ENCODE assay signal across 16 cellular contexts in the genomic region with DNA sequence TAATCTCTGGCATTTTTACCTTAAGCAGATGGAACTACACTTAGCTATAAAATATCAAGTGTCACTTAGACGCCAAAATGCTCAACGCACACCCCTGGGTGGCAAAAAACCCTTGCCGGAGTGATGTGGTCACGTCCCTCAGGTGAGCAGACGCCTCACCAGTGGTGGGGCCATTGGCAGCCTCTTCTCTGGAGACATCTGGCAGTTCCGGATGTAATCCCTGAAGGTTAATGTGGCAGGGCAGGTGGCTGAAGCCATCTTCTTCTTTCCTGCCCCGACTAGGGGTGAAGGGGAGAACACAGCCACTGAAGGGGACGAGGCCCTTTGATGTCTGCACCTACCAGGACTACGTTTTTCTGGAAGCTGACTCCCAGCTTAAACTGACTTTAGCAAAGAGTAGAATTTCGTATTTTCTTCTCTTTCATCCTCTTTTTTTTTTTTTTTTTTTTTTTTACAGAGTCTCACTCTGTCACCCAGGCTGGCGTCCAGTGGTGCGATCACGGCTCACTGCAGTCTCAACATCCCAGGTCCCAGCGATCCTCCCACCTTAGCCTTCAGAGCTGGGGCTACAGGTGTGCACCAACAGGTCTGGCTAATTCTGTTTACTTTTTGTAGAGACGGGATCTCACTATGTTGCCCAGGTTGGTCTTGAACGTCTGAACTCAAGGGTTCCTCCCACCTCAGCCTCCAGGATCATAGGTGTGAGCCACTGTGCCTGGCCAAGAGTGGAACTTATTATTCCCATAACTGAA.
DNase-seq lines count a peak whose midpoint lies in the region; ATAC-seq and TF ChIP-seq lines count a peak whose summit lies in the region.
"Had no signal": no experiment of that assay in that cellular context is flagged by ENCODE, and none has a peak within 500 bp of the region (broad histone marks: within the 10 kb centered on the region; RNA-seq: fewer than 3 reads in every experiment).

No MANE protein-coding gene starts in this region.

- 86% methylated on average over 16 of the region's 16 CpGs for WGBS in suprapubic skin

- peaks cover 2% of the 10 kb centered on the region for H3K27me3 ChIP-seq in suprapubic skin

- no peak for TF ChIP-seq POLR2A in suprapubic skin (IDR thresholded peaks at IDR 0.05)

- peaks cover 13% of the 10 kb centered on the region for H3K4me1 ChIP-seq in suprapubic skin

- TF ChIP-seq CTCF in suprapubic skin (IDR thresholded peaks at IDR 0.05) = no peak

- no peak overlapping the region for H3K4me3 ChIP-seq in suprapubic skin
- H3K4me3 ChIP-seq: GM23338 had no signal

- peak; percentile 58 for DNase-seq in NCI-H2171 (lab: John Stamatoyannopoulos, UW)
- peak; percentile 81 for DNase-seq in NCI-H2171 treated with DMSO at 0.1 percent for 48 hours (lab: John Stamatoyannopoulos, UW)
- DNase-seq in mesenteric fat pad (ENCODE audit: low spot score) = peak; percentile 53
- DNase-seq in suprapubic skin (ENCODE audit: low spot score in 2 of 2) = peak; percentile 46 to 68
- DNase-seq: C1 segment of cervical spinal cord; Calu3; CD4-positive, alpha-beta memory T cell; COR-L47; DMS53; DMS79 treated with DMSO at 0.1 percent for 48 hours; GF-D8; H7; HCEC 1CT had no signal

- no peak overlapping the region for H3K27ac ChIP-seq in suprapubic skin

- ATAC-seq in HG03039 (IDR thresholded peaks at IDR 0.05; ENCODE audit: unreplicated experiment) = no peak
- ATAC-seq in HG02885 (IDR thresholded peaks at IDR 0.05; ENCODE audit: poor library complexity, unreplicated experiment) = no peak

- no peak for TF ChIP-seq EP300 in suprapubic skin (IDR thresholded peaks at IDR 0.05)

- no peaks in the 10 kb centered on the region for H3K9me3 ChIP-seq in suprapubic skin

- no peaks in the 10 kb centered on the region for H3K36me3 ChIP-seq in suprapubic skin
